In the genomic region with DNA sequence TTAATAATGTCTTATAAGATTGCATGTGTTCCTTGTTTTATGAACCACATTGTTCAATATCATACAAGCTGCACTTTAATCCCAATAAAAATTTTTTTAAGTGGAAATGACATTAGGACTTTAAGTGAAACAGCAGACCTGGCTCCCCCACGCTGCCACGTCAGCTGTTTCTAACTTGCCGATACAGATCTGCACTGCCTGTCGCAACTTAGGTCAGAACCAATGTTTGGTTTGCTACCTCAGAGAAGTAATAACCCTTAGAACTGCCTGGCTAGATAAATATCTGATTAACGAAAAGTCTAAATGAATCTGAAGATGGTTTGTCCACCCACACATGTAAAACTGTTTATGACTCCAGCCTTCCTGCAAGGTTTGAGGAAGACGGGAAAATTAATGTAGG, we compare ENCODE assay signal across 1 cellular context.
TF ChIP-seq lines count a peak whose summit lies in the region.

No MANE protein-coding gene starts in this region.

TF ChIP-seq in neural cell, 6 proteins besides CTCF, POLR2A, EP300 and RAD21 (continued from another document):
- no peak for TF ChIP-seq EZH2 (IDR thresholded peaks at IDR 0.05; ENCODE audit: borderline replicate concordance, insufficient read depth, low read length, poor library complexity, severe bottlenecking)
- TF ChIP-seq TAF1 (IDR thresholded peaks at IDR 0.05; ENCODE audit: low read depth) = no peak
- TF ChIP-seq POLR2AphosphoS5 (IDR thresholded peaks at IDR 0.05) = no peak
